ENCODE assay signal across 9 cellular contexts in the genomic region with DNA sequence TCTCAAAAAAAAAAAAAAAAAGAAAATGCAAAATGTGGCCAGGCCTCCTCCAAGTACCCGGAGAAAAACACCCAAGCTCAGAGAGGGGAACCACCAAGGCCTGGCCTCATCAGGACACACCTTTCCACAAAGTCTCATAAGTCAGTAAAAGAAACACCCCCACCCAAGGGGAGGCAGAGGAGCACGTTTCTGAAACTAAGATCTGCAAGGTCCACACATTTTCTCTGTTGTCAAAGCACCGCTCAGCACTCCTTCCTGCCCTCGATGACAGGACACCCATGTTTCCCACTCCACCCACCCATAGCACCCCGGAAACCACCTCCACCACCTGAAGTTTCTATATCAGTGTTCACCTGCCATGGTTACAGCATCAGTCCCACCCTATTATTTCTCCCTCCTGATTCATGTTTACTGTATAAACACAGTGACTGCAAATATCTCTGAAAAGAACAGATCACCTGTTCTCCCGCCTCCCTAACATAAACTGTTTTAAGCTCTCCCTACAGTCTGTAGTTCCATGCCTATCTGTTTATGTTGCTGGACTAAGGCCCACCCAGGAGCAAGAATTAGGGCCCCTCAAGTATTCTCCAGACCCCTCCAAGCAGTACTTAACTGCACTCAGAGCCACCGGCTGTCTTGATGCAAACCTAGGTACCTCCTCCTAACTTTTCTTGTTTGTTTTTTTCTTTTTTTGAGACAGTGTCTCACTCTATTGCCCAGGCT. TPM values are rescaled to one million over a fixed set of nuclear protein-coding genes. Genes with fewer than 3 reads are reported as not detected.
DNase-seq lines count a peak whose midpoint lies in the region; ATAC-seq and TF ChIP-seq lines count a peak whose summit lies in the region.
"Had no signal": no experiment of that assay in that cellular context is flagged by ENCODE, and none has a peak within 500 bp of the region (broad histone marks: within the 10 kb centered on the region; RNA-seq: fewer than 3 reads in every experiment).

No MANE protein-coding gene starts in this region.

- no peaks in the 10 kb centered on the region for H3K27me3 ChIP-seq in endodermal cell (ENCODE audit: control insufficient read depth, insufficient read depth, low read length, poor library complexity, severe bottlenecking)

- no peak overlapping the region for H3K27ac ChIP-seq in endodermal cell (ENCODE audit: low read depth, low read length)

- peak overlapping the region; percentile 68 for H3K4me3 Mint-ChIP-seq in endodermal cell

- H3K9me3 Mint-ChIP-seq in endodermal cell = no peaks in the 10 kb centered on the region

- H3K27me3 Mint-ChIP-seq in endodermal cell (ENCODE audit: insufficient read depth) = peaks cover 10% of the 10 kb centered on the region

- H3K9me3 ChIP-seq in endodermal cell (ENCODE audit: control insufficient read depth, low read length) = no peaks in the 10 kb centered on the region

- peak; percentile 68 for ATAC-seq in GM18909 (IDR thresholded peaks at IDR 0.05; ENCODE audit: poor library complexity, unreplicated experiment)
- ATAC-seq in HG03025 (IDR thresholded peaks at IDR 0.05; ENCODE audit: low FRiP score, unreplicated experiment) = peak; percentile 59
- ATAC-seq: Panc1 had no signal

- H3K36me3 ChIP-seq in endodermal cell (ENCODE audit: control insufficient read depth, insufficient read depth, low read length) = peaks cover 6% of the 10 kb centered on the region

- WGBS in endodermal cell (ENCODE audit: insufficient coverage in 1 of 2, insufficient read length in 1 of 2), 2 experiments = 91 to 98% methylated on average over 6 to 7 of the region's 7 CpGs

- H3K4me1 ChIP-seq in endodermal cell (ENCODE audit: control insufficient read depth, insufficient read depth, low read length) = no peaks in the 10 kb centered on the region

- TF ChIP-seq CTCF in endodermal cell (conservative IDR thresholded peaks at IDR 0.05) = no peak

- no peaks in the 10 kb centered on the region for H3K4me1 Mint-ChIP-seq in endodermal cell

- peaks cover 2% of the 10 kb centered on the region for H3K36me3 Mint-ChIP-seq in endodermal cell (ENCODE audit: low read depth)

- no peak overlapping the region for H3K9ac ChIP-seq in endodermal cell (ENCODE audit: extremely low read depth, low read length, poor library complexity, severe bottlenecking)

- H3K4me3 ChIP-seq in endodermal cell (ENCODE audit: low read length) = no peak overlapping the region

- H3K27ac Mint-ChIP-seq in endodermal cell = no peak overlapping the region

- peak; percentile 76 for DNase-seq in activated CD4-positive, CD25-positive, alpha-beta regulatory T cell treated with anti-CD3 and anti-CD28 coated beads, Interleukin-2, amount 50 U/mL, for 16 hours (ENCODE audit: low read depth, low spot score)
- DNase-seq in endodermal cell = no peak
- DNase-seq in stimulated activated CD8-positive, alpha-beta memory T cell treated with anti-CD3 and anti-CD28 coated beads, Interleukin-7, amount 100 ng/mL, for 48 hours (ENCODE audit: extremely low read depth in 1 of 2, low read depth in 1 of 2) = peak; percentile 77 to 87
- DNase-seq in NCI-H446 treated with DMSO at 0.1 percent for 48 hours (lab: John Stamatoyannopoulos, UW) = no peak
- DNase-seq in AG20443 (ENCODE audit: low spot score) = no peak
- DNase-seq in Ammon's horn (ENCODE audit: low spot score) = no peak

RNA-seq across cellular contexts. Expression of gene CORO7, which starts 2.0 kb away (rescaled TPM):
- 10 to 100 TPM; 32.5 to 37.5 TPM for total RNA-seq in endodermal cell
- 17.2 TPM for polyA plus RNA-seq in endodermal cell (2013, experiment 1 of 2)
- 18.4 TPM for polyA plus RNA-seq in endodermal cell (2013, experiment 2 of 2)

RNA-seq across cellular contexts. Expression of gene DNAJA3, which starts 11.3 kb away (rescaled TPM):
- total RNA-seq in endodermal cell = 10 to 100 TPM; 37.4 to 38.5 TPM
- 33.2 TPM for polyA plus RNA-seq in endodermal cell (2013, experiment 1 of 2)
- 35.2 TPM for polyA plus RNA-seq in endodermal cell (2013, experiment 2 of 2)

RNA-seq across cellular contexts. Expression of gene VASN, which starts 42.7 kb away (rescaled TPM):
- 10 to 100 TPM; 10.4 to 12.1 TPM for total RNA-seq in endodermal cell
- polyA plus RNA-seq in endodermal cell (2013, experiment 1 of 2) = 11.5 TPM
- 11.6 TPM for polyA plus RNA-seq in endodermal cell (2013, experiment 2 of 2)

Comparison
In these comparisons a context has a peak if more than half of its experiments do, and no peak if none do; other contexts are left out.
1. DNase-seq: peak in activated CD4-positive, CD25-positive, alpha-beta regulatory T cell treated with anti-CD3 and anti-CD28 coated beads, Interleukin-2, amount 50 U/mL, for 16 hours (single experiment) and stimulated activated CD8-positive, alpha-beta memory T cell treated with anti-CD3 and anti-CD28 coated beads, Interleukin-7, amount 100 ng/mL, for 48 hours (2 of 2); none in endodermal cell (single experiment), NCI-H446 treated with DMSO at 0.1 percent for 48 hours (single experiment), AG20443 (single experiment) and Ammon's horn (single experiment).